ENCODE assay signal across 15 cellular contexts in the genomic region with DNA sequence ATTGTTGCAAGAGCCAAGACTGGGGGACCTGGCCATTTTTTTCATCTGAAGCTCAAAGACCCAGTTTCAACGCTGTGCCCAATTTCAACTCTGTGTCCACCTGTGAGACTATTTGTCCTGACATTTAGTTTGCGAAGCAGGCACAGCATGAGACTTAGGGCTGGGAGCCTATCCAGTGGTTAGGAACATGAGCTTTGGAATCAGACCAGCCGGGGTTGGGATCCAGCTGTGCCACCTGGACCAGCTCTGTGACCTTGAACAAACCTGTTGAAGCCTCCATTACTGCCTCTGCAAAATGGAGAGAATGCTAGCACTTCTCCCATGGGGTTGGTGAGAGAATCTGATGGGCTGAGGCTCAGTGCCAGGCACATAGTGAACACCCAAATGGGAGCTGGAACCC.
DNase-seq lines count a peak whose midpoint lies in the region; TF ChIP-seq lines count a peak whose summit lies in the region.
"Had no signal": no experiment of that assay in that cellular context is flagged by ENCODE, and none has a peak within 500 bp of the region (broad histone marks: within the 10 kb centered on the region; RNA-seq: fewer than 3 reads in every experiment).

No MANE protein-coding gene starts in this region.

- H2BK120ac ChIP-seq in mesenchymal stem cell (ENCODE audit: low read depth, low read length) = peak overlapping the region; percentile 59

- peak overlapping the region; percentile 38 to 52 for H3K4ac ChIP-seq in mesenchymal stem cell (ENCODE audit: low read depth in 1 of 2, low read length in 2 of 2)

- WGBS in mesenchymal stem cell = 98% methylated on average over 3 of the region's 3 CpGs

- H4K91ac ChIP-seq in mesenchymal stem cell (ENCODE audit: low read length) = peak overlapping the region; percentile 20

- no peak overlapping the region for H4K8ac ChIP-seq in mesenchymal stem cell (ENCODE audit: low read length)

- TF ChIP-seq CTCF in choroid plexus epithelial cell (conservative IDR thresholded peaks at IDR 0.05; ENCODE audit: low read depth, low read length) = no peak
- TF ChIP-seq CTCF in tibial artery (IDR thresholded peaks at IDR 0.05) = no peak

- peak overlapping the region; percentile 86 for H2AK5ac ChIP-seq in mesenchymal stem cell (ENCODE audit: low read length, severe bottlenecking)

- H3K4me3 ChIP-seq in MG63 = peak overlapping the region; percentile 41
- peak overlapping the region; percentile 41 for H3K4me3 ChIP-seq in choroid plexus epithelial cell (ENCODE audit: low read depth, low read length)
- peak overlapping the region in 1 of 2 experiments; percentile 64 for H3K4me3 ChIP-seq in mesenchymal stem cell (ENCODE audit: insufficient read depth in 1 of 2, low read depth in 1 of 2, low read length in 2 of 2)
- peak overlapping the region; percentile 25 to 27 for H3K4me3 ChIP-seq in tibial artery

- H3K18ac ChIP-seq in mesenchymal stem cell (ENCODE audit: low read depth in 1 of 2, low read length in 2 of 2) = peak overlapping the region; percentile 55 to 81

- intact Hi-C loops in tibial artery (cut with DNase I; ENCODE audit: low total_unique reads) = no loop called here

- peaks cover 17% of the 10 kb centered on the region for H3K79me1 ChIP-seq in mesenchymal stem cell (replicated peaks; ENCODE audit: low read length, poor library complexity, severe bottlenecking)

- H3K9me3 ChIP-seq in MG63 (no peaks in the 10 kb centered on the region), mesenchymal stem cell (ENCODE audit: control insufficient read depth, low read length) (no peaks in the 10 kb centered on the region), tibial artery (no peaks in the 10 kb centered on the region)

- H2AFZ ChIP-seq in mesenchymal stem cell (ENCODE audit: low read depth, low read length) = no peak overlapping the region

- H3K27me3 ChIP-seq in MG63 = no peaks in the 10 kb centered on the region
- H3K27me3 ChIP-seq in mesenchymal stem cell (ENCODE audit: control insufficient read depth in 1 of 2, insufficient read depth in 1 of 2, low read length in 2 of 2) = no peaks in the 10 kb centered on the region
- no peaks in the 10 kb centered on the region for H3K27me3 ChIP-seq in tibial artery

- no peak overlapping the region for H2BK5ac ChIP-seq in mesenchymal stem cell (ENCODE audit: low read depth, low read length, poor library complexity, severe bottlenecking)

- peak overlapping the region; percentile 62 for H3K9ac ChIP-seq in mesenchymal stem cell (ENCODE audit: low read length)

- H3K27ac ChIP-seq in mesenchymal stem cell (ENCODE audit: low read length, poor library complexity, severe bottlenecking) (peak overlapping the region; percentile 100), tibial artery (peak overlapping the region; percentile 86 to 87)

- H3K14ac ChIP-seq in mesenchymal stem cell (ENCODE audit: low read length in 2 of 2) = no peak overlapping the region

- H3K36me3 ChIP-seq in MG63 (peaks cover 6% of the 10 kb centered on the region), mesenchymal stem cell (ENCODE audit: control insufficient read depth in 1 of 2, insufficient read depth in 2 of 2, low read depth in 1 of 2, low read length in 2 of 2) (peaks cover 0 to 5% of the 10 kb centered on the region in 2 experiments), tibial artery (no peaks in the 10 kb centered on the region)

- no peak overlapping the region for H3K23ac ChIP-seq in mesenchymal stem cell (ENCODE audit: low read length in 2 of 2)

- H3K4me2 ChIP-seq in mesenchymal stem cell (ENCODE audit: low read length, poor library complexity, severe bottlenecking) = peak overlapping the region; percentile 39

- DNase-seq in MG63 (no peak), choroid plexus epithelial cell (ENCODE audit: low read depth) (no peak), mesenchymal stem cell (no peak), tibial artery (no peak), NCI-H1930 (lab: John Stamatoyannopoulos, UW) (no peak), T-helper 2 cell (no peak)
- no peak for DNase-seq in stimulated activated CD4-positive, alpha-beta T cell treated with anti-CD3 and anti-CD28 coated beads, Interleukin-2, amount 100 ng/mL, for 24 hours
- DNase-seq: activated CD4-positive, alpha-beta T cell treated with anti-CD3 and anti-CD28 coated beads, Interleukin-2, amount 50 U/mL, for 48 hours; activated T-cell treated with anti-CD3 and anti-CD28 coated beads, Interleukin-2, amount 50 U/mL, for 72 hours; DMS79; KBM-7; left ventricle myocardium superior; naive thymus-derived CD8-positive, alpha-beta T cell; NCI-H446; stimulated activated CD4-positive, alpha-beta T cell treated with anti-CD3 and anti-CD28 coated beads, Interleukin-4, amount 100 ng/mL, for 4 hours had no signal

- H2BK12ac ChIP-seq in mesenchymal stem cell (ENCODE audit: low read length in 2 of 2) = peak overlapping the region; percentile 55 to 70

- no peak overlapping the region for H2BK15ac ChIP-seq in mesenchymal stem cell (ENCODE audit: low read depth, poor library complexity, severe bottlenecking)

- H3K4me1 ChIP-seq in mesenchymal stem cell (ENCODE audit: control insufficient read depth, insufficient read depth, low read depth, low read length) = peaks cover 66% of the 10 kb centered on the region
- H3K4me1 ChIP-seq in tibial artery = peaks cover 6 to 91% (median 62%) of the 10 kb centered on the region in 4 donors
